15 cellular contexts compared by ENCODE assay signal in the genomic region with DNA sequence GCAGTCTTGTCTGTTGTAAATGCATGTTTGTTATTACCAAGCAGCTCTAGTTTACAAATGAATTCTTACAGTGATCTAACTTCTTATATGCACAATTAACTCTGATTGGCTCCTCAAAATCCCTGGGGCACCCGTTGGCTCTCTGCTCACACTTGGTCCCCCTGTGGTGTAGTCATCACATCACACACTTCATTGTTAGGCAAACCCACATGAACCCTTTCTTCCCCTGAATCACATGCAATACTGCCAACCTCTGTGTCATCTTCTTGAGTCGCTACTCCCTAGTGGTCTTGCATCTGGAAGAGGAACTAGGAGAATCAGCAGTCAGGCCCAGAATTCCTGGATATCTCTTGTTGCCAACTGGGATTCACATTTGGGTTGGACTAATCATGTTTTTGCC.
DNase-seq lines count a peak whose midpoint lies in the region; ATAC-seq, FAIRE-seq and TF ChIP-seq lines count a peak whose summit lies in the region.
"Had no signal": no experiment of that assay in that cellular context is flagged by ENCODE, and none has a peak within 500 bp of the region (broad histone marks: within the 10 kb centered on the region; RNA-seq: fewer than 3 reads in every experiment).

No MANE protein-coding gene starts in this region.

- intact Hi-C loops in psoas muscle (cut with DNase I): no loop called here

- peak in 1 of 4 donors; percentile 42 for ATAC-seq in psoas muscle
- ATAC-seq: left lung; naive thymus-derived CD4-positive, alpha-beta T cell had no signal

- no peaks in the 10 kb centered on the region for H3K9me3 ChIP-seq in psoas muscle
- H3K9me3 ChIP-seq: left lung, thoracic aorta had no signal

- no peaks in the 10 kb centered on the region for H3K36me3 ChIP-seq in bronchial epithelial cell (ENCODE audit: control insufficient read depth, insufficient read depth, low read length)
- no peaks in the 10 kb centered on the region for H3K36me3 ChIP-seq in psoas muscle (ENCODE audit: insufficient read depth in 1 of 2, low read depth in 1 of 2)
- H3K36me3 ChIP-seq: left lung, thoracic aorta had no signal

- no peak overlapping the region for H3K4me3 ChIP-seq in bronchial epithelial cell (ENCODE audit: low read depth, low read length)
- no peak overlapping the region for H3K4me3 ChIP-seq in psoas muscle
- H3K4me3 ChIP-seq: left lung, thoracic aorta had no signal

- DNase-seq in GM04503 (ENCODE audit: low read depth) (peak; percentile 33), MV-4-11 (lab: John Stamatoyannopoulos, UW) (peak; percentile 54), bronchial epithelial cell (ENCODE audit: low read depth) (peak; percentile 50), psoas muscle (peak; percentile 29 to 64), SK-N-DZ (ENCODE audit: low spot score) (no peak), NCI-H2171 treated with DMSO at 0.1 percent for 48 hours (lab: John Stamatoyannopoulos, UW) (no peak), NCI-H1417 (lab: John Stamatoyannopoulos, UW) (no peak)
- DNase-seq in activated effector memory CD4-positive, alpha-beta T cell treated with Interleukin-2 at 50 U/mL for 16 hours: no peak
- DNase-seq: activated naive CD4-positive, alpha-beta T cell treated with anti-CD3 and anti-CD28 coated beads, Interleukin-2, amount 10 ng/mL, durations not matched to agents 7 days and 5 days; DMS79; hypothalamus; left lung; naive thymus-derived CD4-positive, alpha-beta T cell had no signal

- FAIRE-seq in bronchial epithelial cell (lab: Jason Lieb, UNC): no peak

- H3K4me1 ChIP-seq in psoas muscle: no peaks in the 10 kb centered on the region

- no peaks in the 10 kb centered on the region for H3K27me3 ChIP-seq in bronchial epithelial cell (ENCODE audit: control insufficient read depth, insufficient read depth, low read length)
- H3K27me3 ChIP-seq in psoas muscle (ENCODE audit: insufficient read depth in 3 of 3, low read length in 2 of 3): no peaks in the 10 kb centered on the region
- H3K27me3 ChIP-seq: left lung had no signal

- H3K27ac ChIP-seq in psoas muscle: no peak overlapping the region
- H3K27ac ChIP-seq: left lung, thoracic aorta, VCaP had no signal

- TF ChIP-seq CTCF in bronchial epithelial cell (IDR thresholded peaks at IDR 0.05; ENCODE audit: insufficient read depth, low read length, severe bottlenecking): no peak
- TF ChIP-seq CTCF in psoas muscle (IDR thresholded peaks at IDR 0.05): no peak

- 46 to 47% (median 46%) methylated on average over 2 of the region's 2 CpGs for WGBS in psoas muscle, 3 donors

Comparison
In these comparisons a context has a peak if more than half of its experiments do, and no peak if none do; other contexts are left out.
1. DNase-seq: peak in GM04503 (single experiment), MV-4-11 (single experiment), bronchial epithelial cell (single experiment) and psoas muscle (2 of 2); none in SK-N-DZ (single experiment), activated effector memory CD4-positive, alpha-beta T cell treated with Interleukin-2 at 50 U/mL for 16 hours (single experiment), NCI-H2171 treated with DMSO at 0.1 percent for 48 hours (single experiment) and NCI-H1417 (0 of 3).